2 cellular contexts compared by ENCODE assay signal in genomic region chr5:111348659-111349058, GRCh38.
TF ChIP-seq lines count a peak whose summit lies in the region.

No MANE protein-coding gene starts in this region.

TF ChIP-seq in IMR-90, 13 proteins besides CTCF, POLR2A, EP300 and RAD21 (continued from another document):
- no peak for TF ChIP-seq USF2 (IDR thresholded peaks at IDR 0.05; ENCODE audit: low read depth, low read length)
- no peak for TF ChIP-seq SMC3 (IDR thresholded peaks at IDR 0.05; ENCODE audit: low read depth, low read length)
- no peak for TF ChIP-seq FOS (IDR thresholded peaks at IDR 0.05; ENCODE audit: low read depth, low read length)
- TF ChIP-seq MXI1 (IDR thresholded peaks at IDR 0.05; ENCODE audit: borderline replicate concordance, low read depth, low read length), result no peak
- no peak for TF ChIP-seq MAFK (IDR thresholded peaks at IDR 0.05; ENCODE audit: low read depth, low read length)

TF ChIP-seq in neural cell, 6 proteins besides CTCF, POLR2A, EP300 and RAD21 (continued from another document):
- TF ChIP-seq REST (IDR thresholded peaks at IDR 0.05; ENCODE audit: borderline replicate concordance), result no peak
- TF ChIP-seq POLR2AphosphoS5 (IDR thresholded peaks at IDR 0.05), result peak; percentile 29
- TF ChIP-seq EZH2 (IDR thresholded peaks at IDR 0.05; ENCODE audit: borderline replicate concordance, insufficient read depth, low read length, poor library complexity, severe bottlenecking), result no peak
